Comparison of ENCODE assay signal across 23 cellular contexts in the genomic region with DNA sequence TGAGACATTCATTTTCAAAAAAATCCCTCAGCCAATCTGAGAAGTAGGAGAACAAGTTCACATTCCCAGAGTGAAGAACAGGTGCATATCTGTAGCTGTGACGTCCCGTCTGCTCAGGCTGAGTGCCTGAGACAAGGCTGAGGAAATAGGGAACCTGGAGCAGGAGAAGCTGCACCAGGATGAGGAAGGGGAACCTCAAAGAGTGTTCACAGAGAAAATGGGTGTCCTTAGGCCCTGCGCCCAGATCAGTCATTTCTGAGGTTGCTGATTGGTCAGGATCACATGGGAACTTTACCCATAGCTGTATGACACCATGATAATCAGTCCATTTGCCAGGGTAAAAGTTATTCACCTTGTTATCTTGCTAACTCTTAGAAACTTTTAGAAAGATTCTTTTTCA.
"Had no signal": no experiment of that assay in that cellular context is flagged by ENCODE, and none has a peak within 500 bp of the region (broad histone marks: within the 10 kb centered on the region; RNA-seq: fewer than 3 reads in every experiment).

No MANE protein-coding gene starts in this region.

- H3K27me3 ChIP-seq: colonic mucosa, tibial nerve, uterus had no signal

- H3K27ac ChIP-seq: colonic mucosa, lower lobe of right lung, psoas muscle, tibial nerve, uterus had no signal

- DNase-seq: activated CD4-positive, alpha-beta T cell treated with anti-CD3 and anti-CD28 coated beads for 36 hours; activated CD4-positive, alpha-beta T cell treated with anti-CD3 and anti-CD28 coated beads, Interleukin-2, amount 50 U/mL, for 48 hours; activated naive CD4-positive, alpha-beta T cell treated with anti-CD3 and anti-CD28 coated beads for 36 hours; activated naive CD8-positive, alpha-beta T cell treated with anti-CD3 and anti-CD28 coated beads, Interleukin-2, amount 50 U/mL, for 24 hours; activated T-cell treated with anti-CD3 and anti-CD28 coated beads, Interleukin-2, amount 50 U/mL, for 1 hour; anterior cingulate cortex; caudate nucleus; colonic mucosa; foreskin melanocyte; glutamatergic neuron; hypothalamus; lower lobe of right lung; nephron progenitor cell; psoas muscle; right cardiac atrium; stimulated activated CD4-positive, alpha-beta T cell treated with anti-CD3 and anti-CD28 coated beads, Interleukin-2, amount 100 ng/mL, for 24 hours; stimulated activated naive CD4-positive, alpha-beta T cell treated with Interleukin-2 at 50 U/mL for 16 hours; substantia nigra; uterus had no signal

- ATAC-seq: psoas muscle, right cardiac atrium had no signal

- H3K4me3 Mint-ChIP-seq: activated CD4-positive, alpha-beta T cell treated with anti-CD3 and anti-CD28 coated beads for 36 hours; activated naive CD4-positive, alpha-beta T cell treated with anti-CD3 and anti-CD28 coated beads for 36 hours; activated naive CD8-positive, alpha-beta T cell treated with anti-CD3 and anti-CD28 coated beads, Interleukin-2, amount 50 U/mL, for 24 hours; activated T-helper 17 cell treated with anti-CD3 and anti-CD28 coated beads, Interleukin-2, amount 50 U/mL, for 72 hours; brain; nephron progenitor cell had no signal

- H3K4me3 ChIP-seq: colonic mucosa, lower lobe of right lung, psoas muscle, tibial nerve, uterus had no signal

- H3K4me1 Mint-ChIP-seq: activated T-helper 17 cell treated with anti-CD3 and anti-CD28 coated beads, Interleukin-2, amount 50 U/mL, for 72 hours; brain had no signal

- FAIRE-seq: keratinocyte had no signal

- H3K4me1 ChIP-seq: colonic mucosa, psoas muscle, uterus had no signal

- H3K27me3 Mint-ChIP-seq: activated CD4-positive, alpha-beta T cell treated with anti-CD3 and anti-CD28 coated beads for 36 hours; activated naive CD8-positive, alpha-beta T cell treated with anti-CD3 and anti-CD28 coated beads, Interleukin-2, amount 50 U/mL, for 24 hours; activated T-helper 17 cell treated with anti-CD3 and anti-CD28 coated beads, Interleukin-2, amount 50 U/mL, for 72 hours had no signal

- H3K36me3 ChIP-seq: colonic mucosa, lower lobe of right lung, tibial nerve, uterus had no signal

- H3K27ac Mint-ChIP-seq: activated CD4-positive, alpha-beta T cell treated with anti-CD3 and anti-CD28 coated beads for 36 hours; activated naive CD4-positive, alpha-beta T cell treated with anti-CD3 and anti-CD28 coated beads for 36 hours; activated T-helper 17 cell treated with anti-CD3 and anti-CD28 coated beads, Interleukin-2, amount 50 U/mL, for 72 hours; brain; nephron progenitor cell had no signal

- H3K9me3 ChIP-seq: colonic mucosa, lower lobe of right lung, psoas muscle, tibial nerve, uterus had no signal

- H3K9me3 Mint-ChIP-seq: activated naive CD4-positive, alpha-beta T cell treated with anti-CD3 and anti-CD28 coated beads for 36 hours; activated naive CD8-positive, alpha-beta T cell treated with anti-CD3 and anti-CD28 coated beads, Interleukin-2, amount 50 U/mL, for 24 hours; activated T-helper 17 cell treated with anti-CD3 and anti-CD28 coated beads, Interleukin-2, amount 50 U/mL, for 72 hours; brain had no signal

- H3K36me3 Mint-ChIP-seq: brain had no signal
